Comparison of ENCODE assay signal across 8 cellular contexts in the genomic region with DNA sequence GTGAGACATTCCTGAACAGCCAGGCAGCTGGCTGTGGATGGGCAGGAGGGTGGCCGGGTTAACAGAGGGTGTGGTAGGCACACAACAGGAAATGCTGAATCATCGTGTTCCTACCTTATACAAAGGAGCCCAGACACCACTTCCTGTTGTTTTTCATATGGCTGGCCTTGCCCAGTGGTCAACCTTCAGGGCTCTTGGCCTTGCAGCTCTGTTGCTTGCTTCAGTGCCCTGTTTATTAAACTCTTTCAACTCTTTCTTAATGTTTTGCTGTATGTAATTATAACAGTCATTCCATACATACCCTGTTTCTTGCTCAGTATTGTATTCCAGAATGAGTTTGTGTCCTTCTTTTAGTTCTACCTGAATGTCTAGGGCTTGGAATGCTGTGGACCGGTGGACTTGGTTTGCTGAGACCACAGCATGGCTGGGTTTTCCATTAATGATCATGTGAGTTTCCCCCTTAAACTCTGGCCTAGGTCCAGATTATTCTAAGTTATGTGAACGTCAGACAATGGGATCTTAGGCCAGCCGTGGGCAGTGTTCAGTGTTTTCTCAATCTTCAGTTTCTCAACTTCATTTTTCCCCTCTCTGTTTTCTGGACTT. TPM values are rescaled to one million over a fixed set of nuclear protein-coding genes. Genes with fewer than 3 reads are reported as not detected.
DNase-seq lines count a peak whose midpoint lies in the region; ATAC-seq and FAIRE-seq lines count a peak whose summit lies in the region.

No MANE protein-coding gene starts in this region.

- WGBS in small intestine, 3 donors, result 45 to 54% (median 51%) methylated on average over 5 of the region's 5 CpGs

- peaks cover 0 to 11% of the 10 kb centered on the region in 2 donors for H3K4me1 ChIP-seq in small intestine (ENCODE audit: control insufficient read depth in 2 of 2, insufficient read depth in 1 of 2, low read depth in 1 of 2, low read length in 1 of 2)

- H3K36me3 ChIP-seq in small intestine (ENCODE audit: control insufficient read depth in 2 of 2, insufficient read depth in 2 of 2, low read length in 2 of 2), result no peaks in the 10 kb centered on the region

- DNase-seq in SIG-M5 treated with dmso at 0.1 percent for 504 hours (lab: John Stamatoyannopoulos, UW; ENCODE audit: unreplicated experiment) (peak; percentile 2), SIG-M5 (lab: John Stamatoyannopoulos, UW) (no peak), NAMALWA (ENCODE audit: low spot score) (peak; percentile 26), glomerular visceral epithelial cell (ENCODE audit: extremely low spot score) (peak; percentile 86), small intestine (peak; percentile 61), NCI-H2227 (lab: John Stamatoyannopoulos, UW; ENCODE audit: unreplicated experiment) (no peak)
- DNase-seq in activated CD8-positive, alpha-beta memory T cell treated with anti-CD3 and anti-CD28 coated beads, Interleukin-2, amount 50 U/mL, for 24 hours (ENCODE audit: extremely low read depth), result peak; percentile 17

- H3K27me3 ChIP-seq in small intestine (ENCODE audit: control insufficient read depth in 2 of 2, insufficient read depth in 2 of 2, low read length in 2 of 2), result no peaks in the 10 kb centered on the region

- FAIRE-seq in small intestine (lab: Jason Lieb, UNC), result no peak

- peak overlapping the region; percentile 2 to 88 for H3K27ac ChIP-seq in small intestine (ENCODE audit: low read depth in 1 of 2, low read length in 1 of 2)

- ATAC-seq in HG02610 (IDR thresholded peaks at IDR 0.05; ENCODE audit: unreplicated experiment), result peak; percentile 84

- H3K9me3 ChIP-seq in small intestine (ENCODE audit: control insufficient read depth, low read depth), result no peaks in the 10 kb centered on the region

- H3K4me3 ChIP-seq in small intestine (ENCODE audit: low read depth in 1 of 2, low read length in 2 of 2), result no peak overlapping the region

RNA-seq across cellular contexts. Expression of gene CFAP54, which starts 11.9 kb away (rescaled TPM):
- under 1 TPM in 1 of 3 donors, not detected in 2; 0.31 TPM for polyA plus RNA-seq in small intestine

Comparison
In these comparisons a context has a peak if more than half of its experiments do, and no peak if none do; other contexts are left out.
1. DNase-seq: peak in SIG-M5 treated with dmso at 0.1 percent for 504 hours (single experiment), NAMALWA (single experiment), activated CD8-positive, alpha-beta memory T cell treated with anti-CD3 and anti-CD28 coated beads, Interleukin-2, amount 50 U/mL, for 24 hours (single experiment), glomerular visceral epithelial cell (single experiment) and small intestine (single experiment); none in SIG-M5 (single experiment) and NCI-H2227 (single experiment).